ENCODE assay signal across 8 cellular contexts in genomic region chr17:79840204-79840988, GRCh38. TPM values are rescaled to one million over a fixed set of nuclear protein-coding genes. Genes with fewer than 3 reads are reported as not detected.
DNase-seq lines count a peak whose midpoint lies in the region; ATAC-seq and TF ChIP-seq lines count a peak whose summit lies in the region.

No MANE protein-coding gene starts in this region.

- H3K27ac ChIP-seq in liver (ENCODE audit: low read depth in 1 of 2, low read length in 2 of 2) (peak overlapping the region; percentile 71 to 91), thymus (ENCODE audit: low read depth) (no peak overlapping the region)

- intact Hi-C loops in MCF 10A (cut with micrococcal nuclease), result no loop called here

- no peak for TF ChIP-seq RAD21 in liver (IDR thresholded peaks at IDR 0.05)

- H3K27me3 ChIP-seq in liver (ENCODE audit: control insufficient read depth in 4 of 4, insufficient read depth in 4 of 4, low read length in 3 of 4) (no peaks in the 10 kb centered on the region), thymus (ENCODE audit: control insufficient read depth, insufficient read depth) (peaks cover 58% of the 10 kb centered on the region)

- peaks cover 5% of the 10 kb centered on the region for H3K4me1 Mint-ChIP-seq in MCF 10A (ENCODE audit: insufficient read depth, unreplicated experiment)

- DNase-seq in EH (ENCODE audit: low read depth) (peak; percentile 51), NCI-H69 (lab: John Stamatoyannopoulos, UW) (peak; percentile 74), MCF 10A (ENCODE audit: unreplicated experiment) (peak; percentile 36), iPS-NIHi11 (ENCODE audit: low spot score) (no peak), HuH-7.5 (ENCODE audit: low spot score) (no peak)

- H3K4me3 ChIP-seq in liver (ENCODE audit: low read depth in 1 of 3, low read length in 3 of 3), result peak overlapping the region in 1 of 3 donors; percentile 66
- H3K4me3 ChIP-seq in thymus (ENCODE audit: low read length), result peak overlapping the region; percentile 84

- H3K36me3 ChIP-seq in liver (ENCODE audit: control insufficient read depth in 4 of 4, insufficient read depth in 3 of 4, low read depth in 1 of 4, low read length in 3 of 4) (no peaks in the 10 kb centered on the region), thymus (ENCODE audit: control insufficient read depth, insufficient read depth) (peaks cover 2% of the 10 kb centered on the region)

- H3K9me3 Mint-ChIP-seq in MCF 10A (ENCODE audit: unreplicated experiment), result no peaks in the 10 kb centered on the region

- H3K9me3 ChIP-seq in liver (ENCODE audit: control insufficient read depth in 4 of 4, low read length in 3 of 4), result no peaks in the 10 kb centered on the region
- no peaks in the 10 kb centered on the region for H3K9me3 ChIP-seq in thymus (ENCODE audit: control insufficient read depth)

- peak overlapping the region; percentile 70 for H3K27ac Mint-ChIP-seq in MCF 10A (ENCODE audit: low read depth, unreplicated experiment)

- H3K27me3 Mint-ChIP-seq in MCF 10A (ENCODE audit: insufficient read depth, unreplicated experiment), result peaks cover 11% of the 10 kb centered on the region

- peaks cover 23% of the 10 kb centered on the region for H3K36me3 Mint-ChIP-seq in MCF 10A (ENCODE audit: insufficient read depth, unreplicated experiment)

- H3K4me1 ChIP-seq in liver (ENCODE audit: control insufficient read depth in 4 of 4, insufficient read depth in 4 of 4, low read length in 3 of 4) (peaks cover 32 to 83% (median 50%) of the 10 kb centered on the region in 4 donors), thymus (ENCODE audit: control insufficient read depth, insufficient read depth, low read length) (peaks cover 52% of the 10 kb centered on the region)

- peak overlapping the region; percentile 90 for H3K4me3 Mint-ChIP-seq in MCF 10A (ENCODE audit: unreplicated experiment)

- POLR2A ChIA-PET in MCF 10A (lab: Yijun Ruan, JAX), result interaction anchor here (0.6 to 4.0 kb wide), 10 partner anchors 10 to 107 kb away, joined by 3 to 46 read pairs (median 4); partner anchors contain the start of gene CBX8

- no peak for ATAC-seq in GM18858 (IDR thresholded peaks at IDR 0.05; ENCODE audit: unreplicated experiment)

- TF ChIP-seq CTCF in MCF 10A (IDR thresholded peaks at IDR 0.05; ENCODE audit: unreplicated experiment) (peak; percentile 29), liver (IDR thresholded peaks at IDR 0.05; ENCODE audit: low read depth, low read length, missing input control) (no peak)

- CTCF ChIA-PET in MCF 10A (lab: Yijun Ruan, JAX), result interaction anchor here (0.8 to 1.7 kb wide), 11 partner anchors 8 to 964 kb away, joined by 3 to 6 read pairs (median 5); no protein-coding TSS in a partner anchor

- no peak overlapping the region for H3K9ac ChIP-seq in liver (ENCODE audit: low read depth in 1 of 2, low read length in 2 of 2)

- WGBS in liver, result 8% methylated on average over 78 of the region's 78 CpGs
- WGBS in thymus, result 7% methylated on average over 78 of the region's 78 CpGs

- BruUV-seq in MCF 10A (replicated peaks; lab: Mats Ljungman, UMichigan), result no TSS peak

TF ChIP-seq in liver, 16 proteins besides CTCF, POLR2A, EP300 and RAD21:
- no peak for TF ChIP-seq JUND (IDR thresholded peaks at IDR 0.05)
- no peak for TF ChIP-seq NR2F2 (IDR thresholded peaks at IDR 0.05)
- TF ChIP-seq GABPA (IDR thresholded peaks at IDR 0.05 in 1 of 2, conservative IDR thresholded peaks at IDR 0.05 in 1 of 2), result no peak
- no peak for TF ChIP-seq YY1 (IDR thresholded peaks at IDR 0.05)
- no peak for TF ChIP-seq TAF1 (conservative IDR thresholded peaks at IDR 0.05)
- no peak for TF ChIP-seq HNF4G (IDR thresholded peaks at IDR 0.05)
- TF ChIP-seq MAX (IDR thresholded peaks at IDR 0.05), result no peak
- no peak for TF ChIP-seq ATF3 (IDR thresholded peaks at IDR 0.05)
- no peak for TF ChIP-seq SP1 (IDR thresholded peaks at IDR 0.05)
- TF ChIP-seq HNF4A (conservative IDR thresholded peaks at IDR 0.05), result no peak
- no peak for TF ChIP-seq RXRA (IDR thresholded peaks at IDR 0.05)
- no peak for TF ChIP-seq ZBTB33 (IDR thresholded peaks at IDR 0.05)
- TF ChIP-seq EGR1 (IDR thresholded peaks at IDR 0.05; ENCODE audit: low read depth in 2 of 2), result no peak

RNA-seq across cellular contexts. Expression of gene CBX4, which starts 1.2 kb away (rescaled TPM):
- total RNA-seq in MCF 10A (2022) (85.8 and 89.7 TPM in 2 replicates), liver (1 to 10 TPM; 4.8 to 7.7 TPM)
- polyA plus RNA-seq in liver (1 to 10 TPM; 4.9 to 8.9 TPM), thymus (32.1 TPM)

RNA-seq across cellular contexts. Expression of gene CBX8, which starts 43.5 kb away (rescaled TPM):
- 9.4 and 10.5 TPM in 2 replicates for total RNA-seq in MCF 10A (2022)
- total RNA-seq in liver, result 1 to 10 TPM; 1.4 to 2.3 TPM
- polyA plus RNA-seq in liver, result 1 to 10 TPM in 1 of 2 donors, under 1 TPM in 1; 0.75 to 2.7 TPM
- 12.8 TPM for polyA plus RNA-seq in thymus

Comparison
In these comparisons a context has a peak if more than half of its experiments do, and no peak if none do; other contexts are left out.
1. DNase-seq: peak in EH (single experiment), NCI-H69 (single experiment) and MCF 10A (single experiment); none in iPS-NIHi11 (single experiment) and HuH-7.5 (single experiment).
2. RNA of gene CBX4, which starts 1.2 kb away (total RNA-seq): 85.8 to 89.7 TPM in MCF 10A; 4.8 to 7.7 TPM in liver; every median in the first group is over 10 times any median in the second.